In genomic region chr4:101065346-101065745, GRCh38 we compare ENCODE assay signal across 29 cellular contexts.
DNase-seq lines count a peak whose midpoint lies in the region; ATAC-seq, FAIRE-seq and TF ChIP-seq lines count a peak whose summit lies in the region.
"Had no signal": no experiment of that assay in that cellular context is flagged by ENCODE, and none has a peak within 500 bp of the region (broad histone marks: within the 10 kb centered on the region; RNA-seq: fewer than 3 reads in every experiment).

No MANE protein-coding gene starts in this region.

- H3K27ac ChIP-seq in astrocyte (ENCODE audit: low read depth, low read length), result no peak overlapping the region

- ATAC-seq in GM19455 (IDR thresholded peaks at IDR 0.05; ENCODE audit: unreplicated experiment), result no peak
- ATAC-seq: PC-3, T-cell had no signal

- no peaks in the 10 kb centered on the region for H3K27me3 ChIP-seq in Loucy (ENCODE audit: insufficient read depth, low read length, poor library complexity, severe bottlenecking)
- H3K27me3 ChIP-seq in astrocyte (ENCODE audit: insufficient read depth, low read length), result no peaks in the 10 kb centered on the region
- H3K27me3 ChIP-seq: BE2C had no signal

- no peaks in the 10 kb centered on the region for H4K20me1 ChIP-seq in Loucy (ENCODE audit: insufficient read depth, low read length, poor library complexity, severe bottlenecking)
- no peaks in the 10 kb centered on the region for H4K20me1 ChIP-seq in astrocyte (ENCODE audit: insufficient read depth, low read length)

- TF ChIP-seq CTCF in Loucy (conservative IDR thresholded peaks at IDR 0.05; ENCODE audit: low read length) (no peak), astrocyte (IDR thresholded peaks at IDR 0.05; ENCODE audit: insufficient read depth, low read depth, low read length) (no peak), GM13976 (IDR thresholded peaks at IDR 0.05; ENCODE audit: borderline replicate concordance, control extremely low read depth, extremely low read depth, insufficient read depth, missing control alignments) (no peak)

- no peak overlapping the region for H3K27ac Mint-ChIP-seq in astrocyte (ENCODE audit: unreplicated experiment)
- no peak overlapping the region for H3K27ac Mint-ChIP-seq in activated T-helper 2 cell treated with anti-CD3 and anti-CD28 coated beads, Interferon-gamma antibody, Interleukin-2, Interleukin-4, amounts not matched to agents 10 μg/mL and 5 μg/mL and 100 μg/mL, durations not matched to agents 14 hours and 24 hours and 36 hours
- H3K27ac Mint-ChIP-seq: CD8-positive, alpha-beta memory T cell; T-cell had no signal

- H3K4me3 Mint-ChIP-seq in astrocyte (ENCODE audit: unreplicated experiment), result no peak overlapping the region
- no peak overlapping the region for H3K4me3 Mint-ChIP-seq in activated T-helper 2 cell treated with anti-CD3 and anti-CD28 coated beads, Interferon-gamma antibody, Interleukin-2, Interleukin-4, amounts not matched to agents 10 μg/mL and 5 μg/mL and 100 μg/mL, durations not matched to agents 14 hours and 24 hours and 36 hours (ENCODE audit: low read depth)
- H3K4me3 Mint-ChIP-seq: CD14-positive monocyte; CD8-positive, alpha-beta memory T cell; IgD-negative memory B cell; T-cell had no signal

- H3K27me3 Mint-ChIP-seq in astrocyte (ENCODE audit: low read depth, unreplicated experiment), result no peaks in the 10 kb centered on the region
- no peaks in the 10 kb centered on the region for H3K27me3 Mint-ChIP-seq in activated T-helper 2 cell treated with anti-CD3 and anti-CD28 coated beads, Interferon-gamma antibody, Interleukin-2, Interleukin-4, amounts not matched to agents 10 μg/mL and 5 μg/mL and 100 μg/mL, durations not matched to agents 14 hours and 24 hours and 36 hours (ENCODE audit: low read depth)
- H3K27me3 Mint-ChIP-seq: CD8-positive, alpha-beta memory T cell; IgD-negative memory B cell; T-cell had no signal

- H2AFZ ChIP-seq in Loucy (ENCODE audit: low read length) (no peak overlapping the region), astrocyte (ENCODE audit: low read depth, low read length) (no peak overlapping the region)

- peak overlapping the region; percentile 26 for H3K4me3 ChIP-seq in Loucy (ENCODE audit: low read length, poor library complexity, severe bottlenecking)
- no peak overlapping the region for H3K4me3 ChIP-seq in astrocyte (ENCODE audit: insufficient read depth, low read depth, low read length)
- H3K4me3 ChIP-seq: HAP-1 had no signal

- peaks cover 4% of the 10 kb centered on the region for H3K36me3 Mint-ChIP-seq in astrocyte (ENCODE audit: low read depth, unreplicated experiment)
- H3K36me3 Mint-ChIP-seq in activated T-helper 2 cell treated with anti-CD3 and anti-CD28 coated beads, Interferon-gamma antibody, Interleukin-2, Interleukin-4, amounts not matched to agents 10 μg/mL and 5 μg/mL and 100 μg/mL, durations not matched to agents 14 hours and 24 hours and 36 hours (ENCODE audit: low read depth), result peaks cover 3% of the 10 kb centered on the region

- H3K4me1 ChIP-seq in Loucy (ENCODE audit: insufficient read depth, low read length, poor library complexity, severe bottlenecking), result peaks cover 31% of the 10 kb centered on the region
- H3K4me1 ChIP-seq in astrocyte (ENCODE audit: insufficient read depth, low read length), result no peaks in the 10 kb centered on the region
- H3K4me1 ChIP-seq: HAP-1 had no signal

- peak; percentile 17 for FAIRE-seq in astrocyte (lab: Jason Lieb, UNC)
- FAIRE-seq: GM12892, GM18507 had no signal

- intact Hi-C loops in activated T-helper 2 cell treated with anti-CD3 and anti-CD28 coated beads, Interferon-gamma antibody, Interleukin-2, Interleukin-4, amounts not matched to agents 10 μg/mL and 5 μg/mL and 100 μg/mL, durations not matched to agents 14 hours and 24 hours and 36 hours (cut with micrococcal nuclease), result no loop called here

- DNase-seq in NCI-H2107 treated with DMSO at 0.1 percent for 48 hours (lab: John Stamatoyannopoulos, UW; ENCODE audit: unreplicated experiment) (peak; percentile 3), NCI-H2107 (lab: John Stamatoyannopoulos, UW) (no peak), astrocyte (ENCODE audit: low read depth) (no peak), GM13976 (ENCODE audit: low spot score) (no peak)
- no peak for DNase-seq in activated T-helper 2 cell treated with anti-CD3 and anti-CD28 coated beads, Interferon-gamma antibody, Interleukin-2, Interleukin-4, amounts not matched to agents 10 μg/mL and 5 μg/mL and 100 μg/mL, durations not matched to agents 14 hours and 24 hours and 36 hours (ENCODE audit: low spot score)
- DNase-seq: 8988T; ACHN; BE2C; CD8-positive, alpha-beta memory T cell; DMS 273 treated with DMSO at 0.1 percent for 48 hours; DMS79; GOT3; NCI-H1105; NCI-H146; NCI-H2029 treated with DMSO at 0.1 percent for 48 hours; NCI-H2171; NCI-H345; NCI-H510A treated with DMSO at 0.1 percent for 48 hours; NCI-H748 treated with DMSO at 0.1 percent for 48 hours; NK-92 treated with Interleukin-12 subunit alpha and Interleukin-12 subunit beta, amount 100 ng/mL, for 24 hours; PC-3; T-cell had no signal

- peaks cover 11% of the 10 kb centered on the region; the same call in 1 of the 2 replicates for H3F3A ChIP-seq in Loucy (ENCODE audit: low read depth)

- no peaks in the 10 kb centered on the region for H3K79me2 ChIP-seq in Loucy (ENCODE audit: insufficient read depth, low read length)
- H3K79me2 ChIP-seq in astrocyte (ENCODE audit: insufficient read depth, low read length), result no peaks in the 10 kb centered on the region

- H3K36me3 ChIP-seq in Loucy (ENCODE audit: insufficient read depth, low read length) (peaks cover 10% of the 10 kb centered on the region; the same call in 1 of the 2 replicates), astrocyte (ENCODE audit: insufficient read depth, low read length) (no peaks in the 10 kb centered on the region)
- H3K36me3 ChIP-seq: BE2C, HAP-1 had no signal

- H3K9ac ChIP-seq in Loucy (ENCODE audit: low read depth, low read length, poor library complexity, severe bottlenecking), result peak overlapping the region; percentile 50
- H3K9ac ChIP-seq in astrocyte (ENCODE audit: low read length), result no peak overlapping the region

- H3K4me2 ChIP-seq in Loucy (ENCODE audit: low read depth, low read length, poor library complexity, severe bottlenecking), result peak overlapping the region; percentile 67
- H3K4me2 ChIP-seq in astrocyte (ENCODE audit: low read length), result no peak overlapping the region

- in situ Hi-C loops in GM13976 (cut with MboI; ENCODE audit: low sequenced_read_pairs, unreplicated experiment), result no loop called here

- no peaks in the 10 kb centered on the region for H3K4me1 Mint-ChIP-seq in astrocyte (ENCODE audit: low read depth, unreplicated experiment)
- H3K4me1 Mint-ChIP-seq in activated T-helper 2 cell treated with anti-CD3 and anti-CD28 coated beads, Interferon-gamma antibody, Interleukin-2, Interleukin-4, amounts not matched to agents 10 μg/mL and 5 μg/mL and 100 μg/mL, durations not matched to agents 14 hours and 24 hours and 36 hours (ENCODE audit: low read depth), result no peaks in the 10 kb centered on the region
- H3K4me1 Mint-ChIP-seq: T-cell had no signal

- no peaks in the 10 kb centered on the region for H3K9me3 Mint-ChIP-seq in astrocyte (ENCODE audit: unreplicated experiment)
- H3K9me3 Mint-ChIP-seq in activated T-helper 2 cell treated with anti-CD3 and anti-CD28 coated beads, Interferon-gamma antibody, Interleukin-2, Interleukin-4, amounts not matched to agents 10 μg/mL and 5 μg/mL and 100 μg/mL, durations not matched to agents 14 hours and 24 hours and 36 hours, result no peaks in the 10 kb centered on the region
- H3K9me3 Mint-ChIP-seq: CD14-positive monocyte; CD8-positive, alpha-beta memory T cell; IgD-negative memory B cell; T-cell had no signal

- H3K9me2 ChIP-seq in Loucy (replicated peaks; ENCODE audit: low read depth, low read length), result no peaks in the 10 kb centered on the region

- H3K9me3 ChIP-seq in Loucy (ENCODE audit: insufficient read depth, low read depth, low read length) (no peaks in the 10 kb centered on the region), astrocyte (ENCODE audit: insufficient read depth, low read depth, low read length) (no peaks in the 10 kb centered on the region)
- H3K9me3 ChIP-seq: BE2C, HAP-1 had no signal
